20 cellular contexts compared by ENCODE assay signal in the genomic region with DNA sequence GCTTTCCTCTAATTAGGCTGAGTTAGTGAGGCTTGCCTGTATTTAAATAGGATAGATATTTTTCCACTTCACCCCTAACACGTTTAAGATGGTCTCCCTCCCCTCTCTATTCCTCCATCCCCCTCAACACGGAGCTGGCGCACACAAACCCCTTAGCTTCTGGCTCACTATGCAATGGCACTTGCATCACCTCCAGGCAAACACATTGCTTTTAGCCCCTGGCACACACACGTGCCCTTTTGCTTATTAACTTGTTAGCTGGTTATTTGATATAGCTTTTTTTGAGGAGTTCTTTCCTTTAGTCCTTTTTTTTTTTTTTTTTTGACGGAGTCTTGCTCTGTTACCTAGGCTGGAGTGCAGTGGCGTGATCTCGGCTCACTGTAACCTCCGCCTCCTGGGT.
DNase-seq lines count a peak whose midpoint lies in the region; ATAC-seq, FAIRE-seq and TF ChIP-seq lines count a peak whose summit lies in the region.
"Had no signal": no experiment of that assay in that cellular context is flagged by ENCODE, and none has a peak within 500 bp of the region (broad histone marks: within the 10 kb centered on the region; RNA-seq: fewer than 3 reads in every experiment).

No MANE protein-coding gene starts in this region.

- TF ChIP-seq POLR2A in right lobe of liver (IDR thresholded peaks at IDR 0.05) (no peak), adrenal gland (IDR thresholded peaks at IDR 0.05) (no peak)

- no peak for TF ChIP-seq CTCF in C4-2B (conservative IDR thresholded peaks at IDR 0.05)
- no peak for TF ChIP-seq CTCF in astrocyte (IDR thresholded peaks at IDR 0.05; ENCODE audit: insufficient read depth, low read depth, low read length)
- TF ChIP-seq CTCF in right lobe of liver (IDR thresholded peaks at IDR 0.05), result no peak
- no peak for TF ChIP-seq CTCF in adrenal gland (IDR thresholded peaks at IDR 0.05)

- no peak overlapping the region for H3K27ac Mint-ChIP-seq in astrocyte (ENCODE audit: unreplicated experiment)
- no peak overlapping the region for H3K27ac Mint-ChIP-seq in activated naive CD4-positive, alpha-beta T cell treated with anti-CD3 and anti-CD28 coated beads for 36 hours

- H3K9me3 ChIP-seq in astrocyte (ENCODE audit: insufficient read depth, low read depth, low read length), result no peaks in the 10 kb centered on the region
- H3K9me3 ChIP-seq in right lobe of liver, result no peaks in the 10 kb centered on the region
- H3K9me3 ChIP-seq in adrenal gland (replicated peaks in 1 of 3), result no peaks in the 10 kb centered on the region

- peak overlapping the region; percentile 77 for H3K27ac ChIP-seq in C4-2B
- no peak overlapping the region for H3K27ac ChIP-seq in astrocyte (ENCODE audit: low read depth, low read length)
- H3K27ac ChIP-seq in right lobe of liver, result peak overlapping the region in 2 of 3 donors; percentile 30 to 35
- H3K27ac ChIP-seq in adrenal gland, result no peak overlapping the region

- H3K27me3 ChIP-seq in astrocyte (ENCODE audit: insufficient read depth, low read length), result no peaks in the 10 kb centered on the region
- H3K27me3 ChIP-seq in right lobe of liver, result no peaks in the 10 kb centered on the region
- no peaks in the 10 kb centered on the region for H3K27me3 ChIP-seq in adrenal gland

- H3K27me3 Mint-ChIP-seq in astrocyte (ENCODE audit: low read depth, unreplicated experiment), result no peaks in the 10 kb centered on the region
- H3K27me3 Mint-ChIP-seq in activated naive CD4-positive, alpha-beta T cell treated with anti-CD3 and anti-CD28 coated beads for 36 hours (ENCODE audit: low read depth), result no peaks in the 10 kb centered on the region

- no peak overlapping the region for H2AFZ ChIP-seq in astrocyte (ENCODE audit: low read depth, low read length)

- H4K20me1 ChIP-seq in astrocyte (ENCODE audit: insufficient read depth, low read length), result no peaks in the 10 kb centered on the region

- no peaks in the 10 kb centered on the region for H3K79me2 ChIP-seq in astrocyte (ENCODE audit: insufficient read depth, low read length)

- no peaks in the 10 kb centered on the region for H3K9me3 Mint-ChIP-seq in astrocyte (ENCODE audit: unreplicated experiment)
- no peaks in the 10 kb centered on the region for H3K9me3 Mint-ChIP-seq in activated naive CD4-positive, alpha-beta T cell treated with anti-CD3 and anti-CD28 coated beads for 36 hours

- H3K4me2 ChIP-seq in astrocyte (ENCODE audit: low read length), result no peak overlapping the region

- H3K36me3 Mint-ChIP-seq in astrocyte (ENCODE audit: low read depth, unreplicated experiment), result peaks cover 5% of the 10 kb centered on the region
- H3K36me3 Mint-ChIP-seq in activated naive CD4-positive, alpha-beta T cell treated with anti-CD3 and anti-CD28 coated beads for 36 hours (ENCODE audit: low read depth), result peaks cover 8% of the 10 kb centered on the region

- H3K4me1 Mint-ChIP-seq in astrocyte (ENCODE audit: low read depth, unreplicated experiment), result no peaks in the 10 kb centered on the region
- no peaks in the 10 kb centered on the region for H3K4me1 Mint-ChIP-seq in activated naive CD4-positive, alpha-beta T cell treated with anti-CD3 and anti-CD28 coated beads for 36 hours (ENCODE audit: low read depth)

- DNase-seq in NCI-H1436 treated with DMSO at 0.1 percent for 48 hours (lab: John Stamatoyannopoulos, UW) (peak; percentile 1), NCI-H1436 (lab: John Stamatoyannopoulos, UW) (no peak), astrocyte (ENCODE audit: low read depth) (no peak), right lobe of liver (peak; percentile 29 to 66 (median 57)), adrenal gland (no peak), DMS53 (lab: John Stamatoyannopoulos, UW) (no peak)
- DNase-seq in activated naive CD4-positive, alpha-beta T cell treated with anti-CD3 and anti-CD28 coated beads for 36 hours, result no peak
- DNase-seq: 8988T, C1 segment of cervical spinal cord, GDM1, Karpas-422, MV-4-11, NCI-H1105 treated with DMSO at 0.1 percent for 48 hours, NCI-H187 treated with DMSO at 0.1 percent for 48 hours, NCI-H2107, NCI-H524 treated with DMSO at 0.1 percent for 48 hours had no signal

- peak; percentile 74 to 90 (median 80) for ATAC-seq in right lobe of liver
- ATAC-seq: Right ventricle myocardium inferior had no signal

- no peak overlapping the region for H3K9ac ChIP-seq in astrocyte (ENCODE audit: low read length)

- intact Hi-C loops in right lobe of liver (cut with DNase I) (no loop called here), adrenal gland (cut with DNase I) (no loop called here)
- intact Hi-C loops in activated naive CD4-positive, alpha-beta T cell treated with anti-CD3 and anti-CD28 coated beads for 36 hours (cut with micrococcal nuclease), result no loop called here

- H3K4me3 Mint-ChIP-seq in astrocyte (ENCODE audit: unreplicated experiment), result no peak overlapping the region
- no peak overlapping the region for H3K4me3 Mint-ChIP-seq in activated naive CD4-positive, alpha-beta T cell treated with anti-CD3 and anti-CD28 coated beads for 36 hours

- no peaks in the 10 kb centered on the region for H3K4me1 ChIP-seq in astrocyte (ENCODE audit: insufficient read depth, low read length)
- peaks cover 0 to 9% (median 0%) of the 10 kb centered on the region in 4 donors for H3K4me1 ChIP-seq in right lobe of liver
- no peaks in the 10 kb centered on the region for H3K4me1 ChIP-seq in adrenal gland (replicated peaks in 1 of 2)

- FAIRE-seq in astrocyte (lab: Jason Lieb, UNC), result peak; percentile 13
- FAIRE-seq: GM18507, GM19239 had no signal

- H3K36me3 ChIP-seq in astrocyte (ENCODE audit: insufficient read depth, low read length) (no peaks in the 10 kb centered on the region), right lobe of liver (no peaks in the 10 kb centered on the region), adrenal gland (replicated peaks in 1 of 2) (no peaks in the 10 kb centered on the region)

- H3K4me3 ChIP-seq in astrocyte (ENCODE audit: insufficient read depth, low read depth, low read length) (no peak overlapping the region), right lobe of liver (no peak overlapping the region), adrenal gland (no peak overlapping the region)

- 37% methylated on average over 7 of the region's 8 CpGs for WGBS in right lobe of liver (ENCODE audit: insufficient coverage, low coverage, low lambda C conversion rate, missing lambda C conversion rate)
- 73 to 91% (median 82%) methylated on average over 8 of the region's 8 CpGs for WGBS in adrenal gland, 4 donors

- CTCF ChIA-PET in activated naive CD4-positive, alpha-beta T cell treated with anti-CD3 and anti-CD28 coated beads for 36 hours (lab: Charles Lee), result no interaction called here

Comparison
In these comparisons a context has a peak if more than half of its experiments do, and no peak if none do; other contexts are left out.
1. DNase-seq: peak in NCI-H1436 treated with DMSO at 0.1 percent for 48 hours (single experiment) and right lobe of liver (3 of 3); none in NCI-H1436 (single experiment), astrocyte (single experiment), adrenal gland (0 of 7), activated naive CD4-positive, alpha-beta T cell treated with anti-CD3 and anti-CD28 coated beads for 36 hours (single experiment) and DMS53 (single experiment).
2. H3K27ac ChIP-seq: peak in C4-2B (single experiment) and right lobe of liver (2 of 3); none in astrocyte (single experiment) and adrenal gland (0 of 5).